ENCODE assay signal across 2 cellular contexts in genomic region chr1:16046865-16047264, GRCh38.
TF ChIP-seq lines count a peak whose summit lies in the region.

No MANE protein-coding gene starts in this region.

TF ChIP-seq in SK-N-SH treated with all-trans-retinoic acid at 6 μM for 48 hours, 23 proteins besides CTCF, POLR2A, EP300 and RAD21 (continued from another document):
- TF ChIP-seq BACH2 (CRISPR knock-in tag; IDR thresholded peaks at IDR 0.05; ENCODE audit: borderline replicate concordance) = no peak
- no peak for TF ChIP-seq PPARA (CRISPR knock-in tag; IDR thresholded peaks at IDR 0.05; ENCODE audit: borderline replicate concordance)

TF ChIP-seq in SK-N-SH, 30 proteins besides CTCF, POLR2A, EP300 and RAD21 (continued from another document):
- TF ChIP-seq MEF2A (IDR thresholded peaks at IDR 0.05; ENCODE audit: borderline replicate concordance, low read depth) (no peak), NFIC (IDR thresholded peaks at IDR 0.05; ENCODE audit: borderline replicate concordance) (no peak), GATA2 (CRISPR knock-in tag; IDR thresholded peaks at IDR 0.05) (no peak), RFX5 (IDR thresholded peaks at IDR 0.05; ENCODE audit: low read length) (no peak), YY1 (IDR thresholded peaks at IDR 0.05; ENCODE audit: low read depth) (no peak), RXRA (IDR thresholded peaks at IDR 0.05; ENCODE audit: borderline replicate concordance, low read depth) (no peak), FOXM1 (IDR thresholded peaks at IDR 0.05; ENCODE audit: low read depth) (no peak), SIN3A (IDR thresholded peaks at IDR 0.05; ENCODE audit: borderline replicate concordance, low read depth, low read length) (no peak), RCOR1 (IDR thresholded peaks at IDR 0.05; ENCODE audit: low read length) (no peak), GABPA (IDR thresholded peaks at IDR 0.05; ENCODE audit: low read depth) (no peak), FOSL2 (IDR thresholded peaks at IDR 0.05; ENCODE audit: borderline replicate concordance, low read depth) (no peak), POLR2AphosphoS5 (IDR thresholded peaks at IDR 0.05; ENCODE audit: low read depth, low read length) (no peak), FOXJ3 (CRISPR knock-in tag; IDR thresholded peaks at IDR 0.05) (no peak)
- TF ChIP-seq, protein P1, sequence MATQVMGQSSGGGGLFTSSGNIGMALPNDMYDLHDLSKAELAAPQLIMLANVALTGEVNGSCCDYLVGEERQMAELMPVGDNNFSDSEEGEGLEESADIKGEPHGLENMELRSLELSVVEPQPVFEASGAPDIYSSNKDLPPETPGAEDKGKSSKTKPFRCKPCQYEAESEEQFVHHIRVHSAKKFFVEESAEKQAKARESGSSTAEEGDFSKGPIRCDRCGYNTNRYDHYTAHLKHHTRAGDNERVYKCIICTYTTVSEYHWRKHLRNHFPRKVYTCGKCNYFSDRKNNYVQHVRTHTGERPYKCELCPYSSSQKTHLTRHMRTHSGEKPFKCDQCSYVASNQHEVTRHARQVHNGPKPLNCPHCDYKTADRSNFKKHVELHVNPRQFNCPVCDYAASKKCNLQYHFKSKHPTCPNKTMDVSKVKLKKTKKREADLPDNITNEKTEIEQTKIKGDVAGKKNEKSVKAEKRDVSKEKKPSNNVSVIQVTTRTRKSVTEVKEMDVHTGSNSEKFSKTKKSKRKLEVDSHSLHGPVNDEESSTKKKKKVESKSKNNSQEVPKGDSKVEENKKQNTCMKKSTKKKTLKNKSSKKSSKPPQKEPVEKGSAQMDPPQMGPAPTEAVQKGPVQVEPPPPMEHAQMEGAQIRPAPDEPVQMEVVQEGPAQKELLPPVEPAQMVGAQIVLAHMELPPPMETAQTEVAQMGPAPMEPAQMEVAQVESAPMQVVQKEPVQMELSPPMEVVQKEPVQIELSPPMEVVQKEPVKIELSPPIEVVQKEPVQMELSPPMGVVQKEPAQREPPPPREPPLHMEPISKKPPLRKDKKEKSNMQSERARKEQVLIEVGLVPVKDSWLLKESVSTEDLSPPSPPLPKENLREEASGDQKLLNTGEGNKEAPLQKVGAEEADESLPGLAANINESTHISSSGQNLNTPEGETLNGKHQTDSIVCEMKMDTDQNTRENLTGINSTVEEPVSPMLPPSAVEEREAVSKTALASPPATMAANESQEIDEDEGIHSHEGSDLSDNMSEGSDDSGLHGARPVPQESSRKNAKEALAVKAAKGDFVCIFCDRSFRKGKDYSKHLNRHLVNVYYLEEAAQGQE (IDR thresholded peaks at IDR 0.05; ENCODE audit: low read depth, low read length) = no peak
- TF ChIP-seq, protein P2, sequence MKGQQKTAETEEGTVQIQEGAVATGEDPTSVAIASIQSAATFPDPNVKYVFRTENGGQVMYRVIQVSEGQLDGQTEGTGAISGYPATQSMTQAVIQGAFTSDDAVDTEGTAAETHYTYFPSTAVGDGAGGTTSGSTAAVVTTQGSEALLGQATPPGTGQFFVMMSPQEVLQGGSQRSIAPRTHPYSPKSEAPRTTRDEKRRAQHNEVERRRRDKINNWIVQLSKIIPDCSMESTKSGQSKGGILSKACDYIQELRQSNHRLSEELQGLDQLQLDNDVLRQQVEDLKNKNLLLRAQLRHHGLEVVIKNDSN (IDR thresholded peaks at IDR 0.05; ENCODE audit: borderline replicate concordance, low read depth) = no peak
- TF ChIP-seq, protein P3, sequence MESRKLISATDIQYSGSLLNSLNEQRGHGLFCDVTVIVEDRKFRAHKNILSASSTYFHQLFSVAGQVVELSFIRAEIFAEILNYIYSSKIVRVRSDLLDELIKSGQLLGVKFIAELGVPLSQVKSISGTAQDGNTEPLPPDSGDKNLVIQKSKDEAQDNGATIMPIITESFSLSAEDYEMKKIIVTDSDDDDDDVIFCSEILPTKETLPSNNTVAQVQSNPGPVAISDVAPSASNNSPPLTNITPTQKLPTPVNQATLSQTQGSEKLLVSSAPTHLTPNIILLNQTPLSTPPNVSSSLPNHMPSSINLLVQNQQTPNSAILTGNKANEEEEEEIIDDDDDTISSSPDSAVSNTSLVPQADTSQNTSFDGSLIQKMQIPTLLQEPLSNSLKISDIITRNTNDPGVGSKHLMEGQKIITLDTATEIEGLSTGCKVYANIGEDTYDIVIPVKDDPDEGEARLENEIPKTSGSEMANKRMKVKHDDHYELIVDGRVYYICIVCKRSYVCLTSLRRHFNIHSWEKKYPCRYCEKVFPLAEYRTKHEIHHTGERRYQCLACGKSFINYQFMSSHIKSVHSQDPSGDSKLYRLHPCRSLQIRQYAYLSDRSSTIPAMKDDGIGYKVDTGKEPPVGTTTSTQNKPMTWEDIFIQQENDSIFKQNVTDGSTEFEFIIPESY (IDR thresholded peaks at IDR 0.05; ENCODE audit: borderline replicate concordance, low read depth) = no peak
- TF ChIP-seq, protein P4, sequence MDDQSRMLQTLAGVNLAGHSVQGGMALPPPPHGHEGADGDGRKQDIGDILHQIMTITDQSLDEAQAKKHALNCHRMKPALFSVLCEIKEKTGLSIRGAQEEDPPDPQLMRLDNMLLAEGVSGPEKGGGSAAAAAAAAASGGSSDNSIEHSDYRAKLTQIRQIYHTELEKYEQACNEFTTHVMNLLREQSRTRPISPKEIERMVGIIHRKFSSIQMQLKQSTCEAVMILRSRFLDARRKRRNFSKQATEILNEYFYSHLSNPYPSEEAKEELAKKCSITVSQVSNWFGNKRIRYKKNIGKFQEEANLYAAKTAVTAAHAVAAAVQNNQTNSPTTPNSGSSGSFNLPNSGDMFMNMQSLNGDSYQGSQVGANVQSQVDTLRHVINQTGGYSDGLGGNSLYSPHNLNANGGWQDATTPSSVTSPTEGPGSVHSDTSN (IDR thresholded peaks at IDR 0.05) = no peak
